21 cellular contexts compared by ENCODE assay signal in the genomic region with DNA sequence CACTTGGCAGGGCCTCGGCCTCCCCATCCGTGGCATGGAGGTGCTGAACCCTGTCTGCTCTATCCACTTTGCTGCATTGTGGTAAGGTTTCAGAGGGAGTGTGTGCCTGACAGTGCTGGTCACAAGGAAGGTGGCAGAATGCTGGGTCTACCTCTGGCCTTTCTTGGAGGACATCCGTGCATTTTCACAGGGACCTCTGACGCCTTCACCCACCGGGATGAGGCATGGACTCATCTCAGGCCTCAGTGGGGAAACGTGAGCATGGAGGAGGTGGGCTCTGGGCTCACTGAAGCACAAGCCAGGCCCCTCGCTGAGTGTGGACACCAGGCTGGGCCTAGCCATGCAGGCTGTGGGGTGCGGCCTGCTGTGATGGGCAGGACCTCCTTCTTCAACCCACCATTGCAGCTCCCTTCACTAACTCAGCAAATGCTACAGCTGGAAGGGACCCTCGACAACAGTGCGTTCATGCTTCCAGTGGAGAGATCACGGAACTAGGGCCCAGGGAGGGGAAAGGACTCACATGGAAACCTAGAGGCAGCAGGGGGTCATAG. TPM values are rescaled to one million over a fixed set of nuclear protein-coding genes. Genes with fewer than 3 reads are reported as not detected.
DNase-seq lines count a peak whose midpoint lies in the region; ATAC-seq and TF ChIP-seq lines count a peak whose summit lies in the region.
"Had no signal": no experiment of that assay in that cellular context is flagged by ENCODE, and none has a peak within 500 bp of the region (broad histone marks: within the 10 kb centered on the region; RNA-seq: fewer than 3 reads in every experiment).

No MANE protein-coding gene starts in this region.

- no CpG with 5 or more reads among the region's 11 CpGs for WGBS in neuronal stem cell (ENCODE audit: extremely low coverage in 2 of 2, insufficient read length in 2 of 2, insufficient replicate concordance in 1 of 2), 2 donors

- H3K27me3 ChIP-seq in neuronal stem cell (ENCODE audit: control insufficient read depth in 3 of 3, insufficient read depth in 3 of 3, low read depth in 1 of 3, low read length in 3 of 3) = peaks cover 0 to 33% (median 1%) of the 10 kb centered on the region in 3 experiments

- peak overlapping the region; percentile 25 for H2BK15ac ChIP-seq in neuronal stem cell (ENCODE audit: low read length)

- peaks cover 0 to 5% of the 10 kb centered on the region in 2 donors for H3K4me1 ChIP-seq in neuronal stem cell (ENCODE audit: control insufficient read depth in 2 of 2, insufficient read depth in 1 of 2, low read depth in 1 of 2, low read length in 2 of 2)

- H3K9me3 ChIP-seq in neuronal stem cell (replicated peaks in 1 of 2; ENCODE audit: control insufficient read depth in 2 of 2, insufficient read depth in 1 of 2, low read depth in 1 of 2, low read length in 2 of 2) = no peaks in the 10 kb centered on the region

- H3K27ac Mint-ChIP-seq in dendritic cell treated with granulocyte-macrophage colony-stimulating factor and Interleukin-4, amounts not matched to agents 40 ng/mL and 50 ng/mL, for 4 days = peak overlapping the region; percentile 31
- no peak overlapping the region for H3K27ac Mint-ChIP-seq in activated T-cell treated with anti-CD3 and anti-CD28 coated beads, Interleukin-2, amount 50 U/mL, for 72 hours
- H3K27ac Mint-ChIP-seq: CD8-positive, alpha-beta T cell had no signal

- H3K27ac ChIP-seq in C4-2B (peak overlapping the region; percentile 64), neuronal stem cell (replicated peaks; ENCODE audit: low read length) (no peak overlapping the region)
- H3K27ac ChIP-seq: GM23248, KMS-11, PC-9, SK-N-MC had no signal

- peak overlapping the region; percentile 51 for H3K23ac ChIP-seq in neuronal stem cell (ENCODE audit: low read depth, low read length, poor library complexity)

- peak overlapping the region; percentile 38 for H3K18ac ChIP-seq in neuronal stem cell (ENCODE audit: low read length)

- no peak overlapping the region for H3K4ac ChIP-seq in neuronal stem cell (ENCODE audit: low read length)

- peak overlapping the region; percentile 77 for H3K14ac ChIP-seq in neuronal stem cell (ENCODE audit: low read length)

- no peak overlapping the region for H2AFZ ChIP-seq in neuronal stem cell (ENCODE audit: low read length)
- H2AFZ ChIP-seq: GM23248, PC-9 had no signal

- intact Hi-C loops in dendritic cell treated with granulocyte-macrophage colony-stimulating factor and Interleukin-4, amounts not matched to agents 40 ng/mL and 50 ng/mL, for 4 days (cut with micrococcal nuclease) = no loop called here

- H3K9me3 Mint-ChIP-seq in dendritic cell treated with granulocyte-macrophage colony-stimulating factor and Interleukin-4, amounts not matched to agents 40 ng/mL and 50 ng/mL, for 4 days = no peaks in the 10 kb centered on the region
- H3K9me3 Mint-ChIP-seq in activated T-cell treated with anti-CD3 and anti-CD28 coated beads, Interleukin-2, amount 50 U/mL, for 72 hours = no peaks in the 10 kb centered on the region
- H3K9me3 Mint-ChIP-seq: CD8-positive, alpha-beta T cell had no signal

- no peak overlapping the region for H2BK5ac ChIP-seq in neuronal stem cell (ENCODE audit: low read length)

- no peak overlapping the region for H4K91ac ChIP-seq in neuronal stem cell (ENCODE audit: low read depth, low read length, poor library complexity)

- DNase-seq in AG20443 (ENCODE audit: low spot score) = peak; percentile 9
- DNase-seq in neuronal stem cell (ENCODE audit: low spot score) = no peak
- no peak for DNase-seq in NCI-H526 (lab: John Stamatoyannopoulos, UW)
- no peak for DNase-seq in activated T-cell treated with anti-CD3 and anti-CD28 coated beads, Interleukin-2, amount 50 U/mL, for 72 hours
- DNase-seq: DMS79 treated with DMSO at 0.1 percent for 48 hours, GM23248, NCI-H1436 treated with DMSO at 0.1 percent for 48 hours, NCI-H2081, NCI-H510A, NCI-H82, PC-9 had no signal

- no peak for TF ChIP-seq CTCF in C4-2B (conservative IDR thresholded peaks at IDR 0.05)

- no peak overlapping the region for H4K8ac ChIP-seq in neuronal stem cell (ENCODE audit: low read depth, low read length)

- no peak overlapping the region for H2BK12ac ChIP-seq in neuronal stem cell (ENCODE audit: low read length)

- H3K27me3 Mint-ChIP-seq in dendritic cell treated with granulocyte-macrophage colony-stimulating factor and Interleukin-4, amounts not matched to agents 40 ng/mL and 50 ng/mL, for 4 days = peaks cover 18% of the 10 kb centered on the region
- H3K27me3 Mint-ChIP-seq in activated T-cell treated with anti-CD3 and anti-CD28 coated beads, Interleukin-2, amount 50 U/mL, for 72 hours (ENCODE audit: low read depth) = no peaks in the 10 kb centered on the region

- ATAC-seq in GM18873 (IDR thresholded peaks at IDR 0.05; ENCODE audit: low FRiP score, unreplicated experiment) = no peak
- no peak for ATAC-seq in activated T-cell treated with anti-CD3 and anti-CD28 coated beads, Interleukin-2, amount 50 U/mL, for 72 hours (replicated peaks in 1 of 2)
- ATAC-seq: CD8-positive, alpha-beta T cell; GM12878 had no signal

- H3K4me1 Mint-ChIP-seq in dendritic cell treated with granulocyte-macrophage colony-stimulating factor and Interleukin-4, amounts not matched to agents 40 ng/mL and 50 ng/mL, for 4 days (ENCODE audit: low read depth) = peaks cover 35% of the 10 kb centered on the region
- H3K4me1 Mint-ChIP-seq in activated T-cell treated with anti-CD3 and anti-CD28 coated beads, Interleukin-2, amount 50 U/mL, for 72 hours (ENCODE audit: low read depth) = no peaks in the 10 kb centered on the region

- H2BK120ac ChIP-seq in neuronal stem cell (ENCODE audit: low read depth, low read length) = no peak overlapping the region

- no peaks in the 10 kb centered on the region for H3K36me3 ChIP-seq in neuronal stem cell (replicated peaks in 1 of 2; ENCODE audit: control insufficient read depth in 2 of 2, insufficient read depth in 2 of 2, low read length in 2 of 2)

- H3K79me1 ChIP-seq in neuronal stem cell (ENCODE audit: low read depth, low read length) = no peaks in the 10 kb centered on the region

- peak overlapping the region; percentile 28 for H2AK5ac ChIP-seq in neuronal stem cell (ENCODE audit: low read depth, low read length)

- no peak overlapping the region for H3K4me3 ChIP-seq in neuronal stem cell (ENCODE audit: low read length in 2 of 2)
- H3K4me3 ChIP-seq: GM12878, GM23248, PC-9, SK-N-MC had no signal

- H3K36me3 Mint-ChIP-seq in dendritic cell treated with granulocyte-macrophage colony-stimulating factor and Interleukin-4, amounts not matched to agents 40 ng/mL and 50 ng/mL, for 4 days (ENCODE audit: low read depth) = no peaks in the 10 kb centered on the region
- no peaks in the 10 kb centered on the region for H3K36me3 Mint-ChIP-seq in activated T-cell treated with anti-CD3 and anti-CD28 coated beads, Interleukin-2, amount 50 U/mL, for 72 hours (ENCODE audit: insufficient read depth in 2 of 2)
- H3K36me3 Mint-ChIP-seq: CD8-positive, alpha-beta T cell had no signal

- H3K4me2 ChIP-seq in neuronal stem cell (ENCODE audit: insufficient read depth, low read length, poor library complexity, severe bottlenecking) = no peak overlapping the region
- H3K4me2 ChIP-seq: KMS-11, PC-9 had no signal

- H3K4me3 Mint-ChIP-seq in dendritic cell treated with granulocyte-macrophage colony-stimulating factor and Interleukin-4, amounts not matched to agents 40 ng/mL and 50 ng/mL, for 4 days = no peak overlapping the region
- H3K4me3 Mint-ChIP-seq in activated T-cell treated with anti-CD3 and anti-CD28 coated beads, Interleukin-2, amount 50 U/mL, for 72 hours = no peak overlapping the region
- H3K4me3 Mint-ChIP-seq: CD8-positive, alpha-beta T cell had no signal

- peak overlapping the region; percentile 10 for H3K9ac ChIP-seq in neuronal stem cell (ENCODE audit: low read depth, low read length, poor library complexity)
- H3K9ac ChIP-seq: GM23248, KMS-11 had no signal

RNA-seq across cellular contexts. Expression of a gene that starts 8.6 kb away (rescaled TPM):
- polyA plus RNA-seq in neuronal stem cell (2013, experiment 1 of 2) = not detected
- polyA plus RNA-seq in neuronal stem cell (2013, experiment 2 of 2) = not detected
- total RNA-seq in activated T-cell treated with anti-CD3 and anti-CD28 coated beads, Interleukin-2, amount 50 U/mL, for 72 hours = not detected
- total RNA-seq: CD8-positive, alpha-beta T cell; G401; GM12878; GM23248; M059J; PC-9 had no signal
- polyA plus RNA-seq: BJ, GM12878, GM23248 had no signal

RNA-seq across cellular contexts. Expression of a gene that starts 39.2 kb away (rescaled TPM):
- polyA plus RNA-seq in neuronal stem cell (2013, experiment 1 of 2) = 23.0 TPM
- polyA plus RNA-seq in neuronal stem cell (2013, experiment 2 of 2) = 23.0 TPM
- 10 to 100 TPM; 61.3 to 77.6 TPM for total RNA-seq in activated T-cell treated with anti-CD3 and anti-CD28 coated beads, Interleukin-2, amount 50 U/mL, for 72 hours
